1 cellular context compared by ENCODE assay signal in the genomic region with DNA sequence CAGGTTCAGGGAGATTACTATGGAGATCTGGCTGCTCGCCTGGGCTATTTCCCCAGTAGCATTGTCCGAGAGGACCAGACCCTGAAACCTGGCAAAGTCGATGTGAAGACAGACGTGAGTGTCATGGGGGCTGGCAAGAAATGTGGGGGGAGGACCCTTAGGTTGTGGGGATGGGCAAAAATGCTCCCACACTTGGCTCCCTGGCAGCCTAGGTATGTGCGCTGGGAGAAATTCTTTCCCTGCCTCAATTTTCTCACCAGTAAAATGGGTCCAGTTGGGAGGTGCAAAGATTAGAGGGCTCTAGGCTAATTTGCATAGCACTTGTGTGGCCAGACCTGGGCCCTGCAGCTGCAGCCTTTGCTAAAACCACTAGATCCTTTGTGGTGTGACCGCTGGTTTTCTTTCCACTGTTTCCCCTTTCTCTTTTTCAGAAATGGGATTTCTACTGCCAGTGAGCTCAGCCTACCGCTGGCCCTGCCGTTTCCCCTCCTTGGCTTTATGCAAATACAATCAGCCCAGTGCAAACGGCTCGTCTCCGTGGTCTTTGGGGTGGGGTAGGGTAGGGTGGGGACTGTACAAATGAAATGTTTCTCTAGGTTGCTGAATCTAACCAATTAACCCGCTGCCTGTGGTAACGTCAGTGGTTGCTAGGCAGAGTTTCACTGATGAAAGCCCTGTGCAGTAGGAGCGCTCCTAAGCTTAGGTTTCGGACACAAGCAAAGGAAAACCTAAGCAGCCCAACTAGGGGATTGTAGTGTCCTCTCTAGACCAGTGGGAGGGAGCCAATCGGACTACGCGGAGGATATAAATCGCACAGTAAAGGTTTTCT.
TF ChIP-seq lines count a peak whose summit lies in the region.

No MANE protein-coding gene starts in this region.

TF ChIP-seq in GM12878, 131 proteins besides CTCF, POLR2A, EP300 and RAD21 (continued from another document):
- TF ChIP-seq, protein P1, sequence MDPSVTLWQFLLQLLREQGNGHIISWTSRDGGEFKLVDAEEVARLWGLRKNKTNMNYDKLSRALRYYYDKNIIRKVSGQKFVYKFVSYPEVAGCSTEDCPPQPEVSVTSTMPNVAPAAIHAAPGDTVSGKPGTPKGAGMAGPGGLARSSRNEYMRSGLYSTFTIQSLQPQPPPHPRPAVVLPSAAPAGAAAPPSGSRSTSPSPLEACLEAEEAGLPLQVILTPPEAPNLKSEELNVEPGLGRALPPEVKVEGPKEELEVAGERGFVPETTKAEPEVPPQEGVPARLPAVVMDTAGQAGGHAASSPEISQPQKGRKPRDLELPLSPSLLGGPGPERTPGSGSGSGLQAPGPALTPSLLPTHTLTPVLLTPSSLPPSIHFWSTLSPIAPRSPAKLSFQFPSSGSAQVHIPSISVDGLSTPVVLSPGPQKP (IDR thresholded peaks at IDR 0.05; ENCODE audit: low read depth, low read length): no peak
- peak; percentile 99 for TF ChIP-seq IKZF1 (conservative IDR thresholded peaks at IDR 0.05)
- peak; percentile 87 for TF ChIP-seq DPF2 (IDR thresholded peaks at IDR 0.05)
- peak; percentile 84; the same call in 1 of the 2 replicates for TF ChIP-seq ZNF207 (IDR thresholded peaks at IDR 0.05; ENCODE audit: borderline replicate concordance)
- TF ChIP-seq ESRRA (IDR thresholded peaks at IDR 0.05; ENCODE audit: low read length): 0 out of 2 replicates have a peak, but pooled peaks have one; percentile 36
- TF ChIP-seq, protein P2, sequence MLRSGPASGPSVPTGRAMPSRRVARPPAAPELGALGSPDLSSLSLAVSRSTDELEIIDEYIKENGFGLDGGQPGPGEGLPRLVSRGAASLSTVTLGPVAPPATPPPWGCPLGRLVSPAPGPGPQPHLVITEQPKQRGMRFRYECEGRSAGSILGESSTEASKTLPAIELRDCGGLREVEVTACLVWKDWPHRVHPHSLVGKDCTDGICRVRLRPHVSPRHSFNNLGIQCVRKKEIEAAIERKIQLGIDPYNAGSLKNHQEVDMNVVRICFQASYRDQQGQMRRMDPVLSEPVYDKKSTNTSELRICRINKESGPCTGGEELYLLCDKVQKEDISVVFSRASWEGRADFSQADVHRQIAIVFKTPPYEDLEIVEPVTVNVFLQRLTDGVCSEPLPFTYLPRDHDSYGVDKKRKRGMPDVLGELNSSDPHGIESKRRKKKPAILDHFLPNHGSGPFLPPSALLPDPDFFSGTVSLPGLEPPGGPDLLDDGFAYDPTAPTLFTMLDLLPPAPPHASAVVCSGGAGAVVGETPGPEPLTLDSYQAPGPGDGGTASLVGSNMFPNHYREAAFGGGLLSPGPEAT (IDR thresholded peaks at IDR 0.05; ENCODE audit: low read depth): peak; percentile 96
- TF ChIP-seq RELA (IDR thresholded peaks at IDR 0.05; ENCODE audit: borderline replicate concordance, partially characterized antibody): no peak
- TF ChIP-seq, protein P3, sequence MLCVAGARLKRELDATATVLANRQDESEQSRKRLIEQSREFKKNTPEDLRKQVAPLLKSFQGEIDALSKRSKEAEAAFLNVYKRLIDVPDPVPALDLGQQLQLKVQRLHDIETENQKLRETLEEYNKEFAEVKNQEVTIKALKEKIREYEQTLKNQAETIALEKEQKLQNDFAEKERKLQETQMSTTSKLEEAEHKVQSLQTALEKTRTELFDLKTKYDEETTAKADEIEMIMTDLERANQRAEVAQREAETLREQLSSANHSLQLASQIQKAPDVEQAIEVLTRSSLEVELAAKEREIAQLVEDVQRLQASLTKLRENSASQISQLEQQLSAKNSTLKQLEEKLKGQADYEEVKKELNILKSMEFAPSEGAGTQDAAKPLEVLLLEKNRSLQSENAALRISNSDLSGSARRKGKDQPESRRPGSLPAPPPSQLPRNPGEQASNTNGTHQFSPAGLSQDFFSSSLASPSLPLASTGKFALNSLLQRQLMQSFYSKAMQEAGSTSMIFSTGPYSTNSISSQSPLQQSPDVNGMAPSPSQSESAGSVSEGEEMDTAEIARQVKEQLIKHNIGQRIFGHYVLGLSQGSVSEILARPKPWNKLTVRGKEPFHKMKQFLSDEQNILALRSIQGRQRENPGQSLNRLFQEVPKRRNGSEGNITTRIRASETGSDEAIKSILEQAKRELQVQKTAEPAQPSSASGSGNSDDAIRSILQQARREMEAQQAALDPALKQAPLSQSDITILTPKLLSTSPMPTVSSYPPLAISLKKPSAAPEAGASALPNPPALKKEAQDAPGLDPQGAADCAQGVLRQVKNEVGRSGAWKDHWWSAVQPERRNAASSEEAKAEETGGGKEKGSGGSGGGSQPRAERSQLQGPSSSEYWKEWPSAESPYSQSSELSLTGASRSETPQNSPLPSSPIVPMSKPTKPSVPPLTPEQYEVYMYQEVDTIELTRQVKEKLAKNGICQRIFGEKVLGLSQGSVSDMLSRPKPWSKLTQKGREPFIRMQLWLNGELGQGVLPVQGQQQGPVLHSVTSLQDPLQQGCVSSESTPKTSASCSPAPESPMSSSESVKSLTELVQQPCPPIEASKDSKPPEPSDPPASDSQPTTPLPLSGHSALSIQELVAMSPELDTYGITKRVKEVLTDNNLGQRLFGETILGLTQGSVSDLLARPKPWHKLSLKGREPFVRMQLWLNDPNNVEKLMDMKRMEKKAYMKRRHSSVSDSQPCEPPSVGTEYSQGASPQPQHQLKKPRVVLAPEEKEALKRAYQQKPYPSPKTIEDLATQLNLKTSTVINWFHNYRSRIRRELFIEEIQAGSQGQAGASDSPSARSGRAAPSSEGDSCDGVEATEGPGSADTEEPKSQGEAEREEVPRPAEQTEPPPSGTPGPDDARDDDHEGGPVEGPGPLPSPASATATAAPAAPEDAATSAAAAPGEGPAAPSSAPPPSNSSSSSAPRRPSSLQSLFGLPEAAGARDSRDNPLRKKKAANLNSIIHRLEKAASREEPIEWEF (IDR thresholded peaks at IDR 0.05; ENCODE audit: insufficient replicate concordance, low read depth, low read length): no peak
- no peak for TF ChIP-seq NFXL1 (IDR thresholded peaks at IDR 0.05; ENCODE audit: borderline replicate concordance)
- no peak for TF ChIP-seq RBBP5 (conservative IDR thresholded peaks at IDR 0.05)
- TF ChIP-seq BMI1 (IDR thresholded peaks at IDR 0.05; ENCODE audit: borderline replicate concordance): peak; percentile 17; the same call in 1 of the 2 replicates
- TF ChIP-seq SREBF1 (IDR thresholded peaks at IDR 0.05; ENCODE audit: low read length): 0 out of 2 replicates have a peak, but pooled peaks have one; percentile 7
- TF ChIP-seq RUNX3 (IDR thresholded peaks at IDR 0.05; ENCODE audit: low read length): peak; percentile 100
- no peak for TF ChIP-seq JUND (IDR thresholded peaks at IDR 0.05; ENCODE audit: low read depth, low read length)
- TF ChIP-seq ZBED1 (IDR thresholded peaks at IDR 0.05; ENCODE audit: borderline replicate concordance): peak; percentile 65; the same call in 1 of the 2 replicates
- peak; percentile 100 for TF ChIP-seq IKZF2 (IDR thresholded peaks at IDR 0.05)
- TF ChIP-seq NBN (IDR thresholded peaks at IDR 0.05): peak; percentile 87
- TF ChIP-seq, protein P4, sequence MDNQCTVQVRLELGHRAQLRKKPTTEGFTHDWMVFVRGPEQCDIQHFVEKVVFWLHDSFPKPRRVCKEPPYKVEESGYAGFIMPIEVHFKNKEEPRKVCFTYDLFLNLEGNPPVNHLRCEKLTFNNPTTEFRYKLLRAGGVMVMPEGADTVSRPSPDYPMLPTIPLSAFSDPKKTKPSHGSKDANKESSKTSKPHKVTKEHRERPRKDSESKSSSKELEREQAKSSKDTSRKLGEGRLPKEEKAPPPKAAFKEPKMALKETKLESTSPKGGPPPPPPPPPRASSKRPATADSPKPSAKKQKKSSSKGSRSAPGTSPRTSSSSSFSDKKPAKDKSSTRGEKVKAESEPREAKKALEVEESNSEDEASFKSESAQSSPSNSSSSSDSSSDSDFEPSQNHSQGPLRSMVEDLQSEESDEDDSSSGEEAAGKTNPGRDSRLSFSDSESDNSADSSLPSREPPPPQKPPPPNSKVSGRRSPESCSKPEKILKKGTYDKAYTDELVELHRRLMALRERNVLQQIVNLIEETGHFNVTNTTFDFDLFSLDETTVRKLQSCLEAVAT (IDR thresholded peaks at IDR 0.05): peak; percentile 99
- peak; percentile 98 for TF ChIP-seq POU2F2 (IDR thresholded peaks at IDR 0.05; ENCODE audit: borderline replicate concordance, low read depth, low read length)
- TF ChIP-seq, protein P5, sequence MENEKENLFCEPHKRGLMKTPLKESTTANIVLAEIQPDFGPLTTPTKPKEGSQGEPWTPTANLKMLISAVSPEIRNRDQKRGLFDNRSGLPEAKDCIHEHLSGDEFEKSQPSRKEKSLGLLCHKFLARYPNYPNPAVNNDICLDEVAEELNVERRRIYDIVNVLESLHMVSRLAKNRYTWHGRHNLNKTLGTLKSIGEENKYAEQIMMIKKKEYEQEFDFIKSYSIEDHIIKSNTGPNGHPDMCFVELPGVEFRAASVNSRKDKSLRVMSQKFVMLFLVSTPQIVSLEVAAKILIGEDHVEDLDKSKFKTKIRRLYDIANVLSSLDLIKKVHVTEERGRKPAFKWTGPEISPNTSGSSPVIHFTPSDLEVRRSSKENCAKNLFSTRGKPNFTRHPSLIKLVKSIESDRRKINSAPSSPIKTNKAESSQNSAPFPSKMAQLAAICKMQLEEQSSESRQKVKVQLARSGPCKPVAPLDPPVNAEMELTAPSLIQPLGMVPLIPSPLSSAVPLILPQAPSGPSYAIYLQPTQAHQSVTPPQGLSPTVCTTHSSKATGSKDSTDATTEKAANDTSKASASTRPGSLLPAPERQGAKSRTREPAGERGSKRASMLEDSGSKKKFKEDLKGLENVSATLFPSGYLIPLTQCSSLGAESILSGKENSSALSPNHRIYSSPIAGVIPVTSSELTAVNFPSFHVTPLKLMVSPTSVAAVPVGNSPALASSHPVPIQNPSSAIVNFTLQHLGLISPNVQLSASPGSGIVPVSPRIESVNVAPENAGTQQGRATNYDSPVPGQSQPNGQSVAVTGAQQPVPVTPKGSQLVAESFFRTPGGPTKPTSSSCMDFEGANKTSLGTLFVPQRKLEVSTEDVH (IDR thresholded peaks at IDR 0.05; ENCODE audit: low read depth, partially characterized antibody): no peak
- no peak for TF ChIP-seq GABPA (IDR thresholded peaks at IDR 0.05; ENCODE audit: low read depth)
- peak; percentile 72 for TF ChIP-seq IRF4 (IDR thresholded peaks at IDR 0.05; ENCODE audit: low read depth, low read length)
